In genomic region chr17:29140051-29140582, GRCh38 we compare ENCODE assay signal across 8 cellular contexts. TPM values are rescaled to one million over a fixed set of nuclear protein-coding genes. Genes with fewer than 3 reads are reported as not detected.
DNase-seq lines count a peak whose midpoint lies in the region; ATAC-seq and TF ChIP-seq lines count a peak whose summit lies in the region.

No MANE protein-coding gene starts in this region.

- H3K4me3 ChIP-seq in OCI-LY1 (ENCODE audit: low read depth, low read length, poor library complexity, severe bottlenecking): peak overlapping the region; percentile 65

- H3K4me2 ChIP-seq in OCI-LY1 (ENCODE audit: low read length): peak overlapping the region; percentile 94

- no peaks in the 10 kb centered on the region for H3K36me3 ChIP-seq in OCI-LY1 (ENCODE audit: insufficient read depth, low read length)

- no peaks in the 10 kb centered on the region for H3K27me3 ChIP-seq in OCI-LY1 (ENCODE audit: insufficient read depth, low read length)

- no peaks in the 10 kb centered on the region for H3K9me3 Mint-ChIP-seq in nephron progenitor cell

- H3K4me3 Mint-ChIP-seq in nephron progenitor cell: peak overlapping the region; percentile 70

- no peaks in the 10 kb centered on the region for H3K9me2 ChIP-seq in OCI-LY1 (ENCODE audit: low read depth, low read length)

- no peaks in the 10 kb centered on the region for H3K36me3 Mint-ChIP-seq in nephron progenitor cell (ENCODE audit: low read depth)

- H3K27ac Mint-ChIP-seq in nephron progenitor cell: peak overlapping the region; percentile 96

- peaks cover 3% of the 10 kb centered on the region for H3K27me3 Mint-ChIP-seq in nephron progenitor cell (ENCODE audit: low read depth, poor library complexity)

- peaks cover 75% of the 10 kb centered on the region for H3K4me1 Mint-ChIP-seq in nephron progenitor cell

- H3F3A ChIP-seq in OCI-LY1 (ENCODE audit: insufficient read depth, low read length): no peaks in the 10 kb centered on the region

- TF ChIP-seq CTCF in OCI-LY1 (IDR thresholded peaks at IDR 0.05; ENCODE audit: low read length) (no peak), nephron progenitor cell (IDR thresholded peaks at IDR 0.05) (no peak)

- no peaks in the 10 kb centered on the region for H3K9me3 ChIP-seq in OCI-LY1 (ENCODE audit: low read length)

- H3K79me2 ChIP-seq in OCI-LY1 (ENCODE audit: insufficient read depth, low read length): no peaks in the 10 kb centered on the region

- H2AFZ ChIP-seq in OCI-LY1 (ENCODE audit: low read length): no peak overlapping the region

- H3K4me1 ChIP-seq in OCI-LY1 (ENCODE audit: insufficient read depth, low read length, severe bottlenecking): peaks cover 50% of the 10 kb centered on the region

- peak overlapping the region; percentile 69 for H3K9ac ChIP-seq in OCI-LY1 (ENCODE audit: low read length)

- H4K20me1 ChIP-seq in OCI-LY1 (ENCODE audit: insufficient read depth, low read length): no peaks in the 10 kb centered on the region

- peak overlapping the region; percentile 85 for H3K27ac ChIP-seq in OCI-LY1 (ENCODE audit: low read depth, low read length, poor library complexity, severe bottlenecking)

- ATAC-seq in HG02588 (IDR thresholded peaks at IDR 0.05; ENCODE audit: unreplicated experiment) (peak; percentile 39), esophagus mucosa (peak; percentile 70)
- ATAC-seq in stimulated activated naive CD8-positive, alpha-beta T cell treated with anti-CD3 and anti-CD28 coated beads, Interleukin-15, Interleukin-2, amounts not matched to agents 100 U/mL and 50 U/mL, for 24 hours: peak; percentile 81

- DNase-seq in ELR (ENCODE audit: low read depth) (peak; percentile 85), activated T-cell treated with anti-CD3 and anti-CD28 coated beads for 24 hours (ENCODE audit: low read depth) (peak; percentile 76), nephron progenitor cell (peak; percentile 84), NCI-H446 treated with DMSO at 0.1 percent for 48 hours (lab: John Stamatoyannopoulos, UW) (no peak)
- DNase-seq in stimulated activated naive CD8-positive, alpha-beta T cell treated with anti-CD3 and anti-CD28 coated beads, Interleukin-15, Interleukin-2, amounts not matched to agents 100 U/mL and 50 U/mL, for 24 hours: peak; percentile 87

RNA-seq across cellular contexts. Expression of gene MYO18A, which starts 40.1 kb away (rescaled TPM):
- total RNA-seq in esophagus mucosa: 51.7 TPM
